ENCODE assay signal across 10 cellular contexts in the genomic region with DNA sequence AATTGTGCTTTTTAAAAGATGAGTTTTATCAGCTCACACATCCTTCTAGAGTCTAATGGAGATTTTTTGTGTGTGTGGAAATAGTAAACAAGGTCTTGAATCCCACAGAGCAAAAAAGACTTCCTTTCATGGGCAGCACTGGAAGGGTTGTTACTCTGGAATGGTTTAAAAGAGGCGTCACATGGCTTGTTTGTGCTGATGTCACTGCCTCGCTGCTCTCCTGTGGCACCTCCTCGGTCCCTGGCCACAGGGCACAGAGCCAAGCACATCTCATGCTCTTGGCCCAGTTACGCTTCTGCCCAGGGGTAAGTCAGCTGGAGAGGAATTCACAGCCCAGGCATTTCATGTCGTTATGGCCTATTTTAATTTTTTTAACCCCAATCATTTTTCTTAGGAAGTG. TPM values are rescaled to one million over a fixed set of nuclear protein-coding genes. Genes with fewer than 3 reads are reported as not detected.
DNase-seq lines count a peak whose midpoint lies in the region; ATAC-seq and TF ChIP-seq lines count a peak whose summit lies in the region.
"Had no signal": no experiment of that assay in that cellular context is flagged by ENCODE, and none has a peak within 500 bp of the region (broad histone marks: within the 10 kb centered on the region; RNA-seq: fewer than 3 reads in every experiment).

No MANE protein-coding gene starts in this region.

- peaks cover 0 to 66% (median 40%) of the 10 kb centered on the region in 9 donors for H3K36me3 ChIP-seq in heart left ventricle

- intact Hi-C loops in heart left ventricle (cut with DNase I) (loop anchor here in 2 of 10 donors (10.0 kb wide), 1 partner anchor 100 kb away; no protein-coding TSS in a partner anchor), sciatic nerve (cut with DNase I) (no loop called here)

- no peaks in the 10 kb centered on the region for H3K9me3 ChIP-seq in heart left ventricle

- no peaks in the 10 kb centered on the region for H3K27me3 ChIP-seq in heart left ventricle

- 28 to 40% (median 37%) methylated on average over 5 of the region's 5 CpGs for WGBS in heart left ventricle, 4 donors

- TF ChIP-seq POLR2A in heart left ventricle (IDR thresholded peaks at IDR 0.05), result no peak

- ATAC-seq in heart left ventricle (peak; percentile 76 to 88 (median 85)), sciatic nerve (peak; percentile 86), HG02759 (IDR thresholded peaks at IDR 0.05; ENCODE audit: unreplicated experiment) (no peak), HG02678 (IDR thresholded peaks at IDR 0.05; ENCODE audit: unreplicated experiment) (no peak)

- H3K27ac ChIP-seq in VCaP (peak overlapping the region; percentile 96), heart left ventricle (peak overlapping the region; percentile 58 to 90 (median 81))
- H3K27ac ChIP-seq: SK-N-MC had no signal

- DNase-seq in Daoy (ENCODE audit: low read depth), result peak; percentile 63
- peak; percentile 76 to 91 (median 85) for DNase-seq in heart left ventricle
- peak; percentile 79 for DNase-seq in sciatic nerve (ENCODE audit: low spot score)
- no peak for DNase-seq in activated T-cell treated with anti-CD3 and anti-CD28 coated beads for 4 hours
- DNase-seq in GM10266 (ENCODE audit: extremely low spot score), result no peak
- DNase-seq: retina had no signal

- H3K4me1 ChIP-seq in heart left ventricle, result peaks cover 0 to 59% (median 34%) of the 10 kb centered on the region in 12 donors

- H3K4me3 ChIP-seq in heart left ventricle, result no peak overlapping the region
- H3K4me3 ChIP-seq: SK-N-MC had no signal

- TF ChIP-seq CTCF in VCaP (conservative IDR thresholded peaks at IDR 0.05) (no peak), heart left ventricle (IDR thresholded peaks at IDR 0.05) (no peak), GM10266 (IDR thresholded peaks at IDR 0.05; ENCODE audit: control insufficient read depth, insufficient read depth, low read depth, missing control alignments) (no peak)

RNA-seq across cellular contexts. Expression of a gene that starts 53.2 kb away (rescaled TPM):
- total RNA-seq in Daoy (2014; rRNA removed; shearing (Covaris generic)), result not detected in 2 replicates
- total RNA-seq in heart left ventricle, result 1 to 10 TPM in 5 of 9 donors, under 1 TPM in 3, not detected in 1; 0.51 to 3.4 (median 1.4) TPM
- polyA plus RNA-seq in heart left ventricle, result 1 to 10 TPM in 1 of 2 donors, not detected in 1; 2.8 TPM
- total RNA-seq in sciatic nerve, result not detected

Comparison
In these comparisons a context has a peak if more than half of its experiments do, and no peak if none do; other contexts are left out.
1. DNase-seq: peak in Daoy (single experiment), heart left ventricle (5 of 5) and sciatic nerve (single experiment); none in activated T-cell treated with anti-CD3 and anti-CD28 coated beads for 4 hours (single experiment) and GM10266 (single experiment).
2. ATAC-seq: peak in heart left ventricle (4 of 4) and sciatic nerve (single experiment); none in HG02759 (single experiment) and HG02678 (single experiment).